In the genomic region with DNA sequence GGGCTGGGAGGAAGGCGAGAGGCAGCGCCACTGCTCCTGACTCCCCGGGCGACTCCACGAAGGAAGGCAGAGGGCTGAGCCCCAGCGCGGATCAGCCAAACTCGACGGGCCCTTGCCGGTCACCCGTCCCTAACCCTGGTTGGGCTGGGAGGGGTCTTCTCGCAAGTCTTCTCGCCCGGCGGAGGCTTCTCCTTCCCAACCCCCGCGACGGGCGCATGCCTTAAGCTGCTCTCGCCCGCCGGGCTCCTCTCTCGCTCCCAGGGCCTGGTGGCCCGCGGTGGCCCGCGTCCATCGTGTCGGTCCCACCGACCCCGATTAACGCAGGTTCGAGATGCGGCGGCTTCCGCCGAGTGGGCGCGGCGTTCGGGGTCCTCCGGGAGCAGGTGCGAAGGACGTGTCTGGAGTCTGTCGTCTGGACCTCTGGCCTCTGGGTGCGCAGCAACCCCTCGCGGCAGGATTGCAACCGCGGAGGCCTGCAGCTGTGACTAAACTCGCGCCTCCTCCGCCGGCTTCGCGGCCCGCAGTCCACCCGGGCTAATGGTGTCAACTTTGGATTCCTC, we compare ENCODE assay signal across 8 cellular contexts. TPM values are rescaled to one million over a fixed set of nuclear protein-coding genes. Genes with fewer than 3 reads are reported as not detected.
DNase-seq lines count a peak whose midpoint lies in the region; ATAC-seq lines count a peak whose summit lies in the region.

No MANE protein-coding gene starts in this region.

- no peaks in the 10 kb centered on the region for H3K9me3 ChIP-seq in stomach smooth muscle (ENCODE audit: control insufficient read depth in 2 of 2, low read length in 2 of 2)

- peaks cover 10% of the 10 kb centered on the region for H3K4me1 ChIP-seq in stomach smooth muscle (ENCODE audit: control insufficient read depth, insufficient read depth, low read length)

- H3K27ac ChIP-seq in stomach smooth muscle (ENCODE audit: low read length): no peak overlapping the region

- H3K27me3 ChIP-seq in stomach smooth muscle (ENCODE audit: control insufficient read depth in 1 of 2, insufficient read depth in 2 of 2, low read length in 2 of 2): peaks cover 20 to 31% of the 10 kb centered on the region in 2 donors

- DNase-seq in NCI-H1092 treated with DMSO at 0.1 percent for 48 hours (lab: John Stamatoyannopoulos, UW) (peak; percentile 5), NCI-H1092 (lab: John Stamatoyannopoulos, UW) (no peak), ecto neural progenitor cell (ENCODE audit: low spot score) (peak; percentile 69), left lobe of liver (ENCODE audit: low spot score) (no peak), COR-L47 (lab: John Stamatoyannopoulos, UW) (no peak)

- H3K9ac ChIP-seq in stomach smooth muscle (ENCODE audit: low read length in 2 of 2): no peak overlapping the region

- H3K36me3 ChIP-seq in stomach smooth muscle (ENCODE audit: control insufficient read depth in 2 of 2, insufficient read depth in 2 of 2, low read length in 2 of 2): no peaks in the 10 kb centered on the region

- peak overlapping the region; percentile 40 to 59 for H3K4me3 ChIP-seq in stomach smooth muscle (ENCODE audit: low read length in 2 of 2)

- ATAC-seq in left lobe of liver: peak; percentile 26
- no peak for ATAC-seq in GM21717 (IDR thresholded peaks at IDR 0.05; ENCODE audit: unreplicated experiment)
- no peak for ATAC-seq in GM18907 (IDR thresholded peaks at IDR 0.05; ENCODE audit: unreplicated experiment)

RNA-seq across cellular contexts. Expression of a gene that starts 29.0 kb away (rescaled TPM):
- total RNA-seq in left lobe of liver: 0.33 TPM

RNA-seq across cellular contexts. Expression of a gene that starts 37.2 kb away (rescaled TPM):
- total RNA-seq in left lobe of liver: 55.3 TPM

Comparison
In these comparisons a context has a peak if more than half of its experiments do, and no peak if none do; other contexts are left out.
1. DNase-seq: peak in NCI-H1092 treated with DMSO at 0.1 percent for 48 hours (single experiment) and ecto neural progenitor cell (single experiment); none in NCI-H1092 (single experiment), left lobe of liver (single experiment) and COR-L47 (single experiment).